In the genomic region with DNA sequence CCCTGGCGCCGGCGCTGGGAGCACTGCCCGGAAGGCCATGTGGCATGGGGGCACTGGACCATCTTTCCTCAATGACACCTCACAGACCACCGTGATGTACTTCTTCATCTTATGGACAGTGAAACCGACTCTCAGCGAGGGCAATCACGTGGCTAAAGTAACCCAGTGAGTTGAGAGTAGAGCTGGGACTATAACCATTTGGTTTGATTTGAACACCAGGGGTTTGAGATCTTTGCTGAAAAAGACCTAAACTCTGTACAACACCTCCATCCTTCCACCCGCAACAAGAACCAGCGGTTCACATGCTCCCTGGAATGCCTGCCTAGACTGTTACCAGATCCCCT, we compare ENCODE assay signal across 10 cellular contexts. TPM values are rescaled to one million over a fixed set of nuclear protein-coding genes. Genes with fewer than 3 reads are reported as not detected.
DNase-seq lines count a peak whose midpoint lies in the region; ATAC-seq and TF ChIP-seq lines count a peak whose summit lies in the region.
"Had no signal": no experiment of that assay in that cellular context is flagged by ENCODE, and none has a peak within 500 bp of the region (broad histone marks: within the 10 kb centered on the region; RNA-seq: fewer than 3 reads in every experiment).

No MANE protein-coding gene starts in this region.

- H3K27ac ChIP-seq in OCI-LY3 (ENCODE audit: low read length) (no peak overlapping the region), esophagus muscularis mucosa (replicated peaks in 1 of 4) (no peak overlapping the region)

- H4K20me1 ChIP-seq in OCI-LY3 (ENCODE audit: insufficient read depth, low read length) = no peaks in the 10 kb centered on the region

- peaks cover 2% of the 10 kb centered on the region; the same call in 1 of the 2 replicates for H3K27me3 ChIP-seq in OCI-LY3 (ENCODE audit: low read depth, low read length)
- peaks cover 0 to 25% (median 0%) of the 10 kb centered on the region in 4 donors for H3K27me3 ChIP-seq in esophagus muscularis mucosa

- peak overlapping the region; percentile 99 for H3K4me2 ChIP-seq in OCI-LY3 (ENCODE audit: low read length)

- H3K9ac ChIP-seq in OCI-LY3 (ENCODE audit: low read length) = no peak overlapping the region

- peak overlapping the region; percentile 95 for H3K4me3 ChIP-seq in OCI-LY3 (ENCODE audit: low read length)
- H3K4me3 ChIP-seq in esophagus muscularis mucosa = peak overlapping the region; percentile 51 to 70 (median 60)
- H3K4me3 ChIP-seq in retinal pigment epithelial cell (ENCODE audit: low read length) = peak overlapping the region; percentile 61

- TF ChIP-seq CTCF in OCI-LY3 (IDR thresholded peaks at IDR 0.05; ENCODE audit: low read depth, low read length) (no peak), esophagus muscularis mucosa (IDR thresholded peaks at IDR 0.05) (no peak), retinal pigment epithelial cell (conservative IDR thresholded peaks at IDR 0.05; ENCODE audit: low read depth, low read length) (no peak)

- intact Hi-C loops in esophagus muscularis mucosa (cut with DNase I) = no loop called here

- peaks cover 9% of the 10 kb centered on the region; the same call in 1 of the 2 replicates for H3K4me1 ChIP-seq in OCI-LY3 (ENCODE audit: low read length)
- peaks cover 15 to 21% (median 19%) of the 10 kb centered on the region in 4 donors for H3K4me1 ChIP-seq in esophagus muscularis mucosa

- ATAC-seq in HG02623 (IDR thresholded peaks at IDR 0.05; ENCODE audit: unreplicated experiment) = no peak
- ATAC-seq in GM18505 (IDR thresholded peaks at IDR 0.05; ENCODE audit: unreplicated experiment) = no peak

- H3K79me2 ChIP-seq in OCI-LY3 (ENCODE audit: low read length) = no peaks in the 10 kb centered on the region

- DNase-seq in NCI-H2227 (lab: John Stamatoyannopoulos, UW; ENCODE audit: unreplicated experiment) (peak; percentile 24), NCI-H2227 treated with DMSO at 0.1 percent for 48 hours (lab: John Stamatoyannopoulos, UW) (no peak), esophagus muscularis mucosa (ENCODE audit: extremely low spot score) (no peak), retinal pigment epithelial cell (ENCODE audit: low read depth) (no peak), AG08395 (ENCODE audit: low spot score) (no peak)
- DNase-seq: NCI-H526 treated with DMSO at 0.1 percent for 48 hours; stimulated activated CD4-positive, alpha-beta T cell treated with anti-CD3 and anti-CD28 coated beads, Interleukin-4, amount 100 ng/mL, for 24 hours had no signal

- WGBS in esophagus muscularis mucosa = 46% methylated on average over 7 of the region's 10 CpGs

- no peak overlapping the region for H2AFZ ChIP-seq in OCI-LY3 (ENCODE audit: low read depth, low read length)

- TF ChIP-seq POLR2A in esophagus muscularis mucosa (IDR thresholded peaks at IDR 0.05; ENCODE audit: low read depth) (no peak), GM18505 (IDR thresholded peaks at IDR 0.05; ENCODE audit: borderline replicate concordance, extremely low read depth, insufficient read depth, insufficient read length) (no peak)

- TF ChIP-seq EP300 in esophagus muscularis mucosa (IDR thresholded peaks at IDR 0.05) = no peak

- H3K9me3 ChIP-seq in OCI-LY3 (ENCODE audit: insufficient read depth, low read length) = no peaks in the 10 kb centered on the region
- no peaks in the 10 kb centered on the region for H3K9me3 ChIP-seq in esophagus muscularis mucosa

- no peaks in the 10 kb centered on the region for H3K36me3 ChIP-seq in OCI-LY3 (replicated peaks; ENCODE audit: low read depth, low read length)
- H3K36me3 ChIP-seq in esophagus muscularis mucosa = no peaks in the 10 kb centered on the region

RNA-seq across cellular contexts. Expression of a gene that starts 3.3 kb away (rescaled TPM):
- 1 to 10 TPM in 2 of 4 donors, under 1 TPM in 2; 0.42 to 1.7 (median 1.0) TPM for total RNA-seq in esophagus muscularis mucosa

RNA-seq across cellular contexts. Expression of a gene that starts 22.5 kb away (rescaled TPM):
- 1 to 10 TPM in 2 of 4 donors, under 1 TPM in 2; 0.42 to 2.0 (median 1.2) TPM for total RNA-seq in esophagus muscularis mucosa

RNA-seq across cellular contexts. Expression of a gene that starts 41.1 kb away (rescaled TPM):
- 100 to 1,000 TPM; 169 to 313 (median 260) TPM for total RNA-seq in esophagus muscularis mucosa
